Comparison of ENCODE assay signal across 12 cellular contexts in genomic region chr11:128790200-128790599, GRCh38.
DNase-seq lines count a peak whose midpoint lies in the region; FAIRE-seq and TF ChIP-seq lines count a peak whose summit lies in the region.
"Had no signal": no experiment of that assay in that cellular context is flagged by ENCODE, and none has a peak within 500 bp of the region (broad histone marks: within the 10 kb centered on the region; RNA-seq: fewer than 3 reads in every experiment).

No MANE protein-coding gene starts in this region.

- H4K20me1 ChIP-seq in endothelial cell of umbilical vein (replicated peaks; ENCODE audit: control insufficient read depth, extremely low read depth, insufficient read depth, low read length) = no peaks in the 10 kb centered on the region

- H3K9ac ChIP-seq in endothelial cell of umbilical vein (replicated peaks; ENCODE audit: extremely low read depth, insufficient read depth, low read length) = no peak overlapping the region

- POLR2A ChIA-PET in endothelial cell of umbilical vein (lab: Charles Lee) = interaction anchor here (0.6 kb wide), 1 partner anchor 616 kb away, joined by 4 read pairs; no protein-coding TSS in a partner anchor

- no peak overlapping the region for H3K4me2 ChIP-seq in endothelial cell of umbilical vein (ENCODE audit: insufficient read depth, low read length)

- intact Hi-C loops in endothelial cell of umbilical vein (cut with micrococcal nuclease) = no loop called here

- H3K36me3 ChIP-seq in endothelial cell of umbilical vein (ENCODE audit: control insufficient read depth in 2 of 2, extremely low read depth in 1 of 2, insufficient read depth in 2 of 2, low read length in 2 of 2) = peaks cover 25 to 44% of the 10 kb centered on the region in 2 experiments

- no peak overlapping the region for H3K27ac ChIP-seq in endothelial cell of umbilical vein (ENCODE audit: insufficient read depth, low read depth, low read length)

- H3K27me3 ChIP-seq in endothelial cell of umbilical vein (ENCODE audit: control insufficient read depth in 2 of 2, insufficient read depth in 2 of 2, low read length in 2 of 2) = no peaks in the 10 kb centered on the region

- BruUV-seq in endothelial cell of umbilical vein (replicated peaks; lab: Mats Ljungman, UMichigan) = no TSS peak

- no peak overlapping the region for H2AFZ ChIP-seq in endothelial cell of umbilical vein (ENCODE audit: low read depth, low read length)

- H3K4me1 ChIP-seq in endothelial cell of umbilical vein (ENCODE audit: control insufficient read depth, extremely low read depth, insufficient read depth, low read length) = peaks cover 6% of the 10 kb centered on the region

- H3K9me3 ChIP-seq in endothelial cell of umbilical vein (replicated peaks; ENCODE audit: control insufficient read depth, insufficient read depth, low read length) = no peaks in the 10 kb centered on the region

- no peak for DNase-seq in T-helper 2 cell treated with Interferon-gamma antibody and Interleukin-4, amounts not matched to agents 5 μg/mL and 100 μg/mL, for 36 hours (ENCODE audit: low spot score)
- DNase-seq in T-helper 2 cell (no peak), endothelial cell of umbilical vein (ENCODE audit: low read depth, low spot score) (peak; percentile 29), medulla oblongata (ENCODE audit: extremely low spot score) (peak; percentile 95), urothelium cell line (ENCODE audit: low spot score) (peak; percentile 83), GM19239 (ENCODE audit: insufficient read length, low spot score) (no peak), glomerular visceral epithelial cell (ENCODE audit: extremely low spot score) (no peak)
- no peak for DNase-seq in stimulated activated naive CD4-positive, alpha-beta T cell treated with Interleukin-2 at 50 U/mL for 16 hours (lab: John Stamatoyannopoulos, UW)
- DNase-seq: activated CD8-positive, alpha-beta memory T cell treated with anti-CD3 and anti-CD28 coated beads for 24 hours; cortex of kidney had no signal

- H3K4me3 ChIP-seq in endothelial cell of umbilical vein (replicated peaks in 1 of 3; ENCODE audit: insufficient read depth in 1 of 3, low read depth in 1 of 3, low read length in 3 of 3) = no peak overlapping the region

- FAIRE-seq in endothelial cell of umbilical vein (lab: Jason Lieb, UNC) (peak; percentile 44), urothelium cell line (lab: Jason Lieb, UNC) (no peak), GM19239 (lab: Jason Lieb, UNC) (no peak)
- FAIRE-seq: A204.1, islet of Langerhans had no signal

- no peak overlapping the region for H3K4me3 Mint-ChIP-seq in T-helper 2 cell treated with Interferon-gamma antibody and Interleukin-4, amounts not matched to agents 5 μg/mL and 100 μg/mL, for 36 hours

- TF ChIP-seq POLR2A in endothelial cell of umbilical vein (IDR thresholded peaks at IDR 0.05; ENCODE audit: low read depth, low read length) = no peak

- no peaks in the 10 kb centered on the region for H3K4me1 Mint-ChIP-seq in T-helper 2 cell treated with Interferon-gamma antibody and Interleukin-4, amounts not matched to agents 5 μg/mL and 100 μg/mL, for 36 hours (ENCODE audit: low read depth)

- H3K27ac Mint-ChIP-seq in T-helper 2 cell treated with Interferon-gamma antibody and Interleukin-4, amounts not matched to agents 5 μg/mL and 100 μg/mL, for 36 hours = peak overlapping the region; percentile 57

- H3K9me3 Mint-ChIP-seq in T-helper 2 cell treated with Interferon-gamma antibody and Interleukin-4, amounts not matched to agents 5 μg/mL and 100 μg/mL, for 36 hours = no peaks in the 10 kb centered on the region

- CTCF ChIA-PET in endothelial cell of umbilical vein (lab: Charles Lee) = interaction anchor here (0.9 kb wide), 1 partner anchor 14 kb away, joined by 3 read pairs; no protein-coding TSS in a partner anchor

- no peaks in the 10 kb centered on the region for H3K27me3 Mint-ChIP-seq in T-helper 2 cell treated with Interferon-gamma antibody and Interleukin-4, amounts not matched to agents 5 μg/mL and 100 μg/mL, for 36 hours (ENCODE audit: low read depth)

- H3K36me3 Mint-ChIP-seq in T-helper 2 cell treated with Interferon-gamma antibody and Interleukin-4, amounts not matched to agents 5 μg/mL and 100 μg/mL, for 36 hours (ENCODE audit: low read depth) = peaks cover 54% of the 10 kb centered on the region

- H3K79me2 ChIP-seq in endothelial cell of umbilical vein (ENCODE audit: control insufficient read depth, insufficient read depth, low read length) = no peaks in the 10 kb centered on the region

- dilution Hi-C loops in endothelial cell of umbilical vein (cut with MboI; ENCODE audit: extremely low pct_ligation_motif_present, low sequenced_read_pairs) = no loop called here

- no peak for TF ChIP-seq CTCF in endothelial cell of umbilical vein (IDR thresholded peaks at IDR 0.05; ENCODE audit: extremely low read depth in 1 of 2, insufficient read depth in 1 of 2, low read depth in 1 of 2, low read length in 2 of 2)

- no peaks in the 10 kb centered on the region for H3K9me1 ChIP-seq in endothelial cell of umbilical vein (replicated peaks; ENCODE audit: control insufficient read depth, extremely low read depth, insufficient read depth, low read length)

TF ChIP-seq in endothelial cell of umbilical vein, 7 proteins besides CTCF, POLR2A, EP300 and RAD21:
- TF ChIP-seq MAX (IDR thresholded peaks at IDR 0.05; ENCODE audit: insufficient read depth, insufficient read length) (no peak), EZH2 (IDR thresholded peaks at IDR 0.05; ENCODE audit: borderline replicate concordance, low read depth, low read length, severe bottlenecking) (no peak), GATA2 (IDR thresholded peaks at IDR 0.05; ENCODE audit: insufficient read depth, insufficient read length, low read depth, low read length) (no peak), POLR2AphosphoS5 (IDR thresholded peaks at IDR 0.05; ENCODE audit: insufficient read depth, low read depth, low read length) (no peak), JUN (IDR thresholded peaks at IDR 0.05; ENCODE audit: borderline replicate concordance, insufficient read depth, insufficient read length, low read depth) (no peak), FOS (IDR thresholded peaks at IDR 0.05; ENCODE audit: borderline replicate concordance, insufficient read depth, low read length) (no peak), MYC (IDR thresholded peaks at IDR 0.05; ENCODE audit: low read depth, low read length) (no peak)
TF ChIP-seq in endothelial cell of umbilical vein: peak in this region for 0.

Comparison
In these comparisons a context has a peak if more than half of its experiments do, and no peak if none do; other contexts are left out.
1. DNase-seq: peak in endothelial cell of umbilical vein (single experiment), medulla oblongata (single experiment) and urothelium cell line (single experiment); none in T-helper 2 cell treated with Interferon-gamma antibody and Interleukin-4, amounts not matched to agents 5 μg/mL and 100 μg/mL, for 36 hours (single experiment), T-helper 2 cell (0 of 5), GM19239 (single experiment), glomerular visceral epithelial cell (single experiment) and stimulated activated naive CD4-positive, alpha-beta T cell treated with Interleukin-2 at 50 U/mL for 16 hours (single experiment).